Comparison of ENCODE assay signal across 17 cellular contexts in the genomic region with DNA sequence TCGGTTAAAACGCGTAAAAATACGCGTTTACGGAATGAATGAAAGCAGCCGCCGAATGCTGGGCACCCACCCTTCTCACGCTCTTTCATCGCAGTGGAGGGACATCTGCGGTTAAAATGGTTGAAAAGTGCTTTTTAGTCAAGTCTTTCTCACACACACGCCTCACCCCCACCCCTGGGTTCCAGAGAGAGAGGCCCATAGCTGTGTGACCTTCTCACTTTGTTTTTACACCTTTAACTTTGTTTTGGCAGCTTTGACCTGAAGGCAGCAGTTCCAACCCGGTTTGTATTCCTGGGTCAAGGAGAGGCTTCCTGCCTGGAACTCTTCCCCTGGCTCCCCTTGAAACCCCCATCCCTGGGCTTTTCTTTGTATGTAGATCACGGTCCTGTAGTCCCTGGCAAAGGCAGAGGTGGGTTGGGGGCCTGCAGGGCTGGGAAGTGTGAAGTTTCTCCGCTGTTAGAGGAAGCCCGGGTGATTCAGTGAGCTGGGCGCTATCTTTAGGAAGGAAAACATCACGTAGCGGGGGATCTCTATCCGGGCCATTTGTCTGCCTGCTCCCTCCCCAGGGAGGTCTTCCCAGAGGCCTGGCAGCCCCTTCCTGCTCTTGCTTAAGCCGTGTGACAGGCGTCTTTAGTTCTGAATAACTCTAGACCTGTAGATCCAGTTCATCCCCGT. TPM values are rescaled to one million over a fixed set of nuclear protein-coding genes. Genes with fewer than 3 reads are reported as not detected.
DNase-seq lines count a peak whose midpoint lies in the region; ATAC-seq, FAIRE-seq and TF ChIP-seq lines count a peak whose summit lies in the region.
"Had no signal": no experiment of that assay in that cellular context is flagged by ENCODE, and none has a peak within 500 bp of the region (broad histone marks: within the 10 kb centered on the region; RNA-seq: fewer than 3 reads in every experiment).

No MANE protein-coding gene starts in this region.

- peaks cover 56% of the 10 kb centered on the region for H3K4me1 Mint-ChIP-seq in GM23338
- H3K4me1 Mint-ChIP-seq in astrocyte (ENCODE audit: low read depth, unreplicated experiment) = peaks cover 31% of the 10 kb centered on the region
- peaks cover 44% of the 10 kb centered on the region for H3K4me1 Mint-ChIP-seq in nephron
- H3K4me1 Mint-ChIP-seq: activated CD4-positive, alpha-beta memory T cell treated with anti-CD3 and anti-CD28 coated beads, Interleukin-2, amount 10 ng/mL, durations not matched to agents 7 days and 5 days had no signal

- intact Hi-C loops in right cardiac atrium (cut with DNase I) = no loop called here

- peaks cover 57% of the 10 kb centered on the region for H3K4me1 ChIP-seq in GM23338 (ENCODE audit: insufficient read depth)
- H3K4me1 ChIP-seq in astrocyte (ENCODE audit: insufficient read depth, low read length) = peaks cover 47% of the 10 kb centered on the region
- peaks cover 2% of the 10 kb centered on the region for H3K4me1 ChIP-seq in right cardiac atrium (ENCODE audit: control insufficient read depth, insufficient read depth, low read length)
- H3K4me1 ChIP-seq: prostate gland had no signal

- no peaks in the 10 kb centered on the region; the same call in 1 of the 2 replicates for H3K36me3 ChIP-seq in GM23338 (ENCODE audit: insufficient read depth)
- no peaks in the 10 kb centered on the region for H3K36me3 ChIP-seq in astrocyte (ENCODE audit: insufficient read depth, low read length)
- H3K36me3 ChIP-seq: prostate gland had no signal

- H3F3A ChIP-seq in GM23338 (replicated peaks; ENCODE audit: low read depth) = peaks cover 29% of the 10 kb centered on the region

- H3K27me3 ChIP-seq in GM23338 (ENCODE audit: insufficient read depth) = no peaks in the 10 kb centered on the region
- H3K27me3 ChIP-seq in astrocyte (ENCODE audit: insufficient read depth, low read length) = no peaks in the 10 kb centered on the region
- no peaks in the 10 kb centered on the region for H3K27me3 ChIP-seq in right cardiac atrium (ENCODE audit: control insufficient read depth, insufficient read depth)

- H3K4me3 ChIP-seq in GM23338 (no peak overlapping the region), astrocyte (ENCODE audit: insufficient read depth, low read depth, low read length) (no peak overlapping the region), right cardiac atrium (ENCODE audit: low read length) (no peak overlapping the region)
- H3K4me3 ChIP-seq: prostate gland had no signal

- H4K20me1 ChIP-seq in GM23338 (replicated peaks; ENCODE audit: insufficient read depth) = no peaks in the 10 kb centered on the region; the same call in 1 of the 2 replicates
- H4K20me1 ChIP-seq in astrocyte (ENCODE audit: insufficient read depth, low read length) = no peaks in the 10 kb centered on the region

- H3K9me3 Mint-ChIP-seq in GM23338 = no peaks in the 10 kb centered on the region
- H3K9me3 Mint-ChIP-seq in astrocyte (ENCODE audit: unreplicated experiment) = peaks cover 4% of the 10 kb centered on the region
- no peaks in the 10 kb centered on the region for H3K9me3 Mint-ChIP-seq in nephron
- H3K9me3 Mint-ChIP-seq: activated CD4-positive, alpha-beta memory T cell treated with anti-CD3 and anti-CD28 coated beads, Interleukin-2, amount 10 ng/mL, durations not matched to agents 7 days and 5 days had no signal

- H3K9me3 ChIP-seq in astrocyte (ENCODE audit: insufficient read depth, low read depth, low read length) (no peaks in the 10 kb centered on the region), right cardiac atrium (ENCODE audit: control insufficient read depth, low read length) (no peaks in the 10 kb centered on the region)
- H3K9me3 ChIP-seq: prostate gland had no signal

- H3K27ac ChIP-seq in GM23338 (ENCODE audit: low read depth) (peak overlapping the region; percentile 88), astrocyte (ENCODE audit: low read depth, low read length) (peak overlapping the region; percentile 88), right cardiac atrium (ENCODE audit: low read length) (peak overlapping the region; percentile 70)
- H3K27ac ChIP-seq: epithelial cell of prostate, prostate gland had no signal

- H3K4me3 Mint-ChIP-seq in GM23338 (peak overlapping the region; percentile 22; the same call in 2 of the 3 replicates), astrocyte (ENCODE audit: unreplicated experiment) (no peak overlapping the region), nephron (peak overlapping the region in 1 of 3 experiments; percentile 15)
- H3K4me3 Mint-ChIP-seq: activated CD4-positive, alpha-beta memory T cell treated with anti-CD3 and anti-CD28 coated beads, Interleukin-2, amount 10 ng/mL, durations not matched to agents 7 days and 5 days had no signal

- H3K9ac ChIP-seq in astrocyte (ENCODE audit: low read length) = peak overlapping the region; percentile 63

- no peak for TF ChIP-seq CTCF in GM23338 (conservative IDR thresholded peaks at IDR 0.05; ENCODE audit: low read depth in 2 of 2)
- no peak for TF ChIP-seq CTCF in astrocyte (IDR thresholded peaks at IDR 0.05; ENCODE audit: insufficient read depth, low read depth, low read length)
- no peak for TF ChIP-seq CTCF in nephron (IDR thresholded peaks at IDR 0.05; ENCODE audit: unreplicated experiment in 3 of 3)

- H3K27ac Mint-ChIP-seq in GM23338 (peak overlapping the region; percentile 47), astrocyte (ENCODE audit: unreplicated experiment) (peak overlapping the region; percentile 93), nephron (peak overlapping the region; percentile 85 to 96 (median 94))
- H3K27ac Mint-ChIP-seq: activated CD4-positive, alpha-beta memory T cell treated with anti-CD3 and anti-CD28 coated beads, Interleukin-2, amount 10 ng/mL, durations not matched to agents 7 days and 5 days had no signal

- no peaks in the 10 kb centered on the region for H3K9me2 ChIP-seq in GM23338 (ENCODE audit: insufficient read depth)

- H2AFZ ChIP-seq in GM23338 (no peak overlapping the region), astrocyte (ENCODE audit: low read depth, low read length) (peak overlapping the region; percentile 39)

- ATAC-seq in GM23338 (peak; percentile 86), right cardiac atrium (peak; percentile 66 to 83), GM19328 (IDR thresholded peaks at IDR 0.05; ENCODE audit: unreplicated experiment) (no peak), GM18520 (IDR thresholded peaks at IDR 0.05; ENCODE audit: unreplicated experiment) (no peak), HG02610 (IDR thresholded peaks at IDR 0.05; ENCODE audit: unreplicated experiment) (no peak)

- peaks cover 53% of the 10 kb centered on the region for H3K79me2 ChIP-seq in GM23338 (replicated peaks; ENCODE audit: insufficient read depth)
- peaks cover 8% of the 10 kb centered on the region for H3K79me2 ChIP-seq in astrocyte (ENCODE audit: insufficient read depth, low read length)

- peak; percentile 62 for DNase-seq in GM23338 (ENCODE audit: low spot score)
- DNase-seq in astrocyte (ENCODE audit: low read depth) = no peak
- DNase-seq in right cardiac atrium = peak; percentile 53 to 78 (median 77)
- no peak for DNase-seq in cerebellar cortex (ENCODE audit: low spot score)
- DNase-seq: activated CD4-positive, alpha-beta memory T cell treated with anti-CD3 and anti-CD28 coated beads, Interleukin-2, amount 10 ng/mL, durations not matched to agents 7 days and 5 days; activated gamma-delta T cell treated with Interleukin-2 at 50 U/mL for 16 hours; central memory CD4-positive, alpha-beta T cell; NCI-H526; RPMI8226; stimulated activated CD4-positive, alpha-beta T cell treated with anti-CD3 and anti-CD28 coated beads, Interleukin-2, amount 100 ng/mL, for 24 hours; T-helper 9 cell had no signal

- FAIRE-seq in astrocyte (lab: Jason Lieb, UNC) = no peak

- H3K4me2 ChIP-seq in GM23338 = peak overlapping the region; percentile 64
- peak overlapping the region; percentile 52 for H3K4me2 ChIP-seq in astrocyte (ENCODE audit: low read length)

- WGBS in right cardiac atrium = 60% methylated on average over 23 of the region's 23 CpGs

- peaks cover 7% of the 10 kb centered on the region for H3K27me3 Mint-ChIP-seq in GM23338 (ENCODE audit: insufficient read depth, low read depth, poor library complexity)
- no peaks in the 10 kb centered on the region for H3K27me3 Mint-ChIP-seq in astrocyte (ENCODE audit: low read depth, unreplicated experiment)
- peaks cover 3% of the 10 kb centered on the region for H3K27me3 Mint-ChIP-seq in nephron (ENCODE audit: low read depth)

- H3K36me3 Mint-ChIP-seq in GM23338 (ENCODE audit: low read depth) (peaks cover 48% of the 10 kb centered on the region), astrocyte (ENCODE audit: low read depth, unreplicated experiment) (peaks cover 6% of the 10 kb centered on the region), nephron (ENCODE audit: low read depth) (no peaks in the 10 kb centered on the region)

TF ChIP-seq in GM23338, 12 proteins besides CTCF, POLR2A, EP300 and RAD21 (continues in another document):
- no peak for TF ChIP-seq EZH2 (IDR thresholded peaks at IDR 0.05; ENCODE audit: low read depth, unreplicated experiment)
- TF ChIP-seq STAT1 (IDR thresholded peaks at IDR 0.05; ENCODE audit: unreplicated experiment) = no peak
- TF ChIP-seq, protein P1, sequence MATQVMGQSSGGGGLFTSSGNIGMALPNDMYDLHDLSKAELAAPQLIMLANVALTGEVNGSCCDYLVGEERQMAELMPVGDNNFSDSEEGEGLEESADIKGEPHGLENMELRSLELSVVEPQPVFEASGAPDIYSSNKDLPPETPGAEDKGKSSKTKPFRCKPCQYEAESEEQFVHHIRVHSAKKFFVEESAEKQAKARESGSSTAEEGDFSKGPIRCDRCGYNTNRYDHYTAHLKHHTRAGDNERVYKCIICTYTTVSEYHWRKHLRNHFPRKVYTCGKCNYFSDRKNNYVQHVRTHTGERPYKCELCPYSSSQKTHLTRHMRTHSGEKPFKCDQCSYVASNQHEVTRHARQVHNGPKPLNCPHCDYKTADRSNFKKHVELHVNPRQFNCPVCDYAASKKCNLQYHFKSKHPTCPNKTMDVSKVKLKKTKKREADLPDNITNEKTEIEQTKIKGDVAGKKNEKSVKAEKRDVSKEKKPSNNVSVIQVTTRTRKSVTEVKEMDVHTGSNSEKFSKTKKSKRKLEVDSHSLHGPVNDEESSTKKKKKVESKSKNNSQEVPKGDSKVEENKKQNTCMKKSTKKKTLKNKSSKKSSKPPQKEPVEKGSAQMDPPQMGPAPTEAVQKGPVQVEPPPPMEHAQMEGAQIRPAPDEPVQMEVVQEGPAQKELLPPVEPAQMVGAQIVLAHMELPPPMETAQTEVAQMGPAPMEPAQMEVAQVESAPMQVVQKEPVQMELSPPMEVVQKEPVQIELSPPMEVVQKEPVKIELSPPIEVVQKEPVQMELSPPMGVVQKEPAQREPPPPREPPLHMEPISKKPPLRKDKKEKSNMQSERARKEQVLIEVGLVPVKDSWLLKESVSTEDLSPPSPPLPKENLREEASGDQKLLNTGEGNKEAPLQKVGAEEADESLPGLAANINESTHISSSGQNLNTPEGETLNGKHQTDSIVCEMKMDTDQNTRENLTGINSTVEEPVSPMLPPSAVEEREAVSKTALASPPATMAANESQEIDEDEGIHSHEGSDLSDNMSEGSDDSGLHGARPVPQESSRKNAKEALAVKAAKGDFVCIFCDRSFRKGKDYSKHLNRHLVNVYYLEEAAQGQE (IDR thresholded peaks at IDR 0.05; ENCODE audit: unreplicated experiment) = no peak

RNA-seq across cellular contexts. Expression of gene SPRY4, which starts 29.6 kb away (rescaled TPM):
- 177 and 240 TPM in 2 replicates for total RNA-seq in GM23338 (2014; rRNA removed; shearing (Covaris generic))
- polyA plus RNA-seq in GM23338 (2016; fragmentation: Nextera tagmentation; extraction: Ambion mirVana) = 70.6 and 70.9 TPM in 2 replicates
- total RNA-seq in astrocyte = 19.4 and 23.4 TPM in 2 replicates
- 10 to 100 TPM in 2 of 4 donors, 1 to 10 TPM in 2; 8.3 to 18.3 (median 11.7) TPM for total RNA-seq in right cardiac atrium
- polyA plus RNA-seq in right cardiac atrium = 8.1 TPM

Comparison
In these comparisons a context has a peak if more than half of its experiments do, and no peak if none do; other contexts are left out.
1. ATAC-seq: peak in GM23338 (single experiment) and right cardiac atrium (2 of 2); none in GM19328 (single experiment), GM18520 (single experiment) and HG02610 (single experiment).
2. DNase-seq: peak in GM23338 (single experiment) and right cardiac atrium (3 of 3); none in astrocyte (single experiment) and cerebellar cortex (single experiment).
3. Peak in every context shown above with its lines, with median percentiles within 50 percentile points of each other: H3K27ac ChIP-seq and H3K27ac Mint-ChIP-seq.